In the genomic region with DNA sequence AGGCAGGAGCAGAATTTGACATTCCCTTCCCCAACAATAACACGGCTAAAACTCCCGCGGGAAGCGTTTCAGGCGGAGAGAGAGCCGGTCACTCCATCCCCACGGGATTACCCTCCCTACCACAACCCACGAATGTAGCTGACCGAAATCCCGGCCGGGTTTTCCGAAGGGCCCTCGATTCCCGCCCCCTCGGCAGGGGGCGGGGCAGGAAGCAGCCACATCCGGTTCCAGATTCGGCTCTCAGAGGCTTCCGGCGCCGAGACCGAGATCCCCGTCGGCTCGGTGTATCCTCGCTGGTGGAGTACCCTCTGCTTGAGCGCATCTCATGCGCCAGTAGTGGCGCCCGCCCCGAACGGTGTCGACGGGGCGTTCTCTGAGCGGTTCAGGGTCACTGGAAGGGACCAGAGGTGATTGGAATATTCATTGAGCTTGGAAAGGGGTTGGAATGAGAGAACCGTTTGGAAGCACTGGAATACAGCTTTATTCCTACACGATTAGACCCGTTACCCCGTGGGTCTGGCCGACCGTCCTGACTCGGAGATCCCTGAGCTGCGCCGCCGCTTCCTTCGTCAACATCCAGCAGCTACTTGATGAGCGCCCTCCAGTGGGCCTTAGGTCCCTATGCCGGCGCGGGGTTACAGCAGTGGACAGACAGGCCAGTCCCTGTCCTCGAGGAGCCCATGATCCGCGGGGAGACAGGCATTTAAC, we compare ENCODE assay signal across 1 cellular context.
TF ChIP-seq lines count a peak whose summit lies in the region.

No MANE protein-coding gene starts in this region.

TF ChIP-seq in HepG2, 621 proteins besides CTCF, POLR2A, EP300 and RAD21 (continued from another document and continues in another):
- TF ChIP-seq, protein P1, sequence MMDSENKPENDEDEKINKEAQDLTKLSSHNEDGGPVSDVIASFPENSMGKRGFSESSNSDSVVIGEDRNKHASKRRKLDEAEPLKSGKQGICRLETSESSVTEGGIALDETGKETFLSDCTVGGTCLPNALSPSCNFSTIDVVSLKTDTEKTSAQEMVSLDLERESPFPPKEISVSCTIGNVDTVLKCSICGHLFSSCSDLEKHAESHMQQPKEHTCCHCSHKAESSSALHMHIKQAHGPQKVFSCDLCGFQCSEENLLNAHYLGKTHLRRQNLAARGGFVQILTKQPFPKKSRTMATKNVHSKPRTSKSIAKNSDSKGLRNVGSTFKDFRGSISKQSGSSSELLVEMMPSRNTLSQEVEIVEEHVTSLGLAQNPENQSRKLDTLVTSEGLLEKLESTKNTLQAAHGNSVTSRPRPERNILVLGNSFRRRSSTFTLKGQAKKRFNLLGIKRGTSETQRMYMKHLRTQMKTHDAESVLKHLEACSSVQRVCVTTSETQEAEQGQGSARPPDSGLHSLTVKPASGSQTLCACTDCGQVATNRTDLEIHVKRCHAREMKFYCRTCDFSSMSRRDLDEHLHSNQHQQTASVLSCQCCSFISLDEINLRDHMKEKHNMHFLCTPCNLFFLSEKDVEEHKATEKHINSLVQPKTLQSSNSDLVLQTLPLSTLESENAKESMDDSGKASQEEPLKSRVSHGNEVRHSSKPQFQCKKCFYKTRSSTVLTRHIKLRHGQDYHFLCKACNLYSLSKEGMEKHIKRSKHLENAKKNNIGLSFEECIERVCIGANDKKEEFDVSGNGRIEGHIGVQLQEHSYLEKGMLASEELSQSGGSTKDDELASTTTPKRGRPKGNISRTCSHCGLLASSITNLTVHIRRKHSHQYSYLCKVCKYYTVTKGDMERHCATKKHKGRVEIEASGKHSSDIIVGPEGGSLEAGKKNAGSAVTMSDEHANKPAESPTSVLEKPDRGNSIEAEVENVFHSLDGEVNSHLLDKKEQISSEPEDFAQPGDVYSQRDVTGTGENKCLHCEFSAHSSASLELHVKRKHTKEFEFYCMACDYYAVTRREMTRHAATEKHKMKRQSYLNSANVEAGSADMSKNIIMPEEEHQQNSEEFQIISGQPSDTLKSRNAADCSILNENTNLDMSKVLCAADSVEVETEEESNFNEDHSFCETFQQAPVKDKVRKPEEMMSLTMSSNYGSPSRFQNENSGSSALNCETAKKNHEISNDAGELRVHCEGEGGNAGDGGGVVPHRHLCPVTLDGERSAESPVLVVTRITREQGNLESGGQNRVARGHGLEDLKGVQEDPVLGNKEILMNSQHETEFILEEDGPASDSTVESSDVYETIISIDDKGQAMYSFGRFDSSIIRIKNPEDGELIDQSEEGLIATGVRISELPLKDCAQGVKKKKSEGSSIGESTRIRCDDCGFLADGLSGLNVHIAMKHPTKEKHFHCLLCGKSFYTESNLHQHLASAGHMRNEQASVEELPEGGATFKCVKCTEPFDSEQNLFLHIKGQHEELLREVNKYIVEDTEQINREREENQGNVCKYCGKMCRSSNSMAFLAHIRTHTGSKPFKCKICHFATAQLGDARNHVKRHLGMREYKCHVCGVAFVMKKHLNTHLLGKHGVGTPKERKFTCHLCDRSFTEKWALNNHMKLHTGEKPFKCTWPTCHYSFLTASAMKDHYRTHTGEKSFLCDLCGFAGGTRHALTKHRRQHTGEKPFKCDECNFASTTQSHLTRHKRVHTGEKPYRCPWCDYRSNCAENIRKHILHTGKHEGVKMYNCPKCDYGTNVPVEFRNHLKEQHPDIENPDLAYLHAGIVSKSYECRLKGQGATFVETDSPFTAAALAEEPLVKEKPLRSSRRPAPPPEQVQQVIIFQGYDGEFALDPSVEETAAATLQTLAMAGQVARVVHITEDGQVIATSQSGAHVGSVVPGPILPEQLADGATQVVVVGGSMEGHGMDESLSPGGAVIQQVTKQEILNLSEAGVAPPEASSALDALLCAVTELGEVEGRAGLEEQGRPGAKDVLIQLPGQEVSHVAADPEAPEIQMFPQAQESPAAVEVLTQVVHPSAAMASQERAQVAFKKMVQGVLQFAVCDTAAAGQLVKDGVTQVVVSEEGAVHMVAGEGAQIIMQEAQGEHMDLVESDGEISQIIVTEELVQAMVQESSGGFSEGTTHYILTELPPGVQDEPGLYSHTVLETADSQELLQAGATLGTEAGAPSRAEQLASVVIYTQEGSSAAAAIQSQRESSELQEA (CRISPR knock-in tag; IDR thresholded peaks at IDR 0.05; ENCODE audit: not compliant biosample characterization), result peak; percentile 63
- TF ChIP-seq ZNF30 (CRISPR knock-in tag; IDR thresholded peaks at IDR 0.05), result no peak
- peak; percentile 97 for TF ChIP-seq SNAPC4 (CRISPR knock-in tag; IDR thresholded peaks at IDR 0.05)
- TF ChIP-seq, protein P2, sequence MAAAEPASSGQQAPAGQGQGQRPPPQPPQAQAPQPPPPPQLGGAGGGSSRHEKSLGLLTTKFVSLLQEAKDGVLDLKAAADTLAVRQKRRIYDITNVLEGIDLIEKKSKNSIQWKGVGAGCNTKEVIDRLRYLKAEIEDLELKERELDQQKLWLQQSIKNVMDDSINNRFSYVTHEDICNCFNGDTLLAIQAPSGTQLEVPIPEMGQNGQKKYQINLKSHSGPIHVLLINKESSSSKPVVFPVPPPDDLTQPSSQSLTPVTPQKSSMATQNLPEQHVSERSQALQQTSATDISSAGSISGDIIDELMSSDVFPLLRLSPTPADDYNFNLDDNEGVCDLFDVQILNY (CRISPR knock-in tag; conservative IDR thresholded peaks at IDR 0.05), result peak; percentile 60
- peak; percentile 79 for TF ChIP-seq PTBP1 (IDR thresholded peaks at IDR 0.05; ENCODE audit: low read depth, low read length, poor library complexity, severe bottlenecking)
- peak; percentile 41; the same call in 1 of the 2 replicates for TF ChIP-seq DMTF1 (CRISPR knock-in tag; IDR thresholded peaks at IDR 0.05)
- TF ChIP-seq, protein P3, sequence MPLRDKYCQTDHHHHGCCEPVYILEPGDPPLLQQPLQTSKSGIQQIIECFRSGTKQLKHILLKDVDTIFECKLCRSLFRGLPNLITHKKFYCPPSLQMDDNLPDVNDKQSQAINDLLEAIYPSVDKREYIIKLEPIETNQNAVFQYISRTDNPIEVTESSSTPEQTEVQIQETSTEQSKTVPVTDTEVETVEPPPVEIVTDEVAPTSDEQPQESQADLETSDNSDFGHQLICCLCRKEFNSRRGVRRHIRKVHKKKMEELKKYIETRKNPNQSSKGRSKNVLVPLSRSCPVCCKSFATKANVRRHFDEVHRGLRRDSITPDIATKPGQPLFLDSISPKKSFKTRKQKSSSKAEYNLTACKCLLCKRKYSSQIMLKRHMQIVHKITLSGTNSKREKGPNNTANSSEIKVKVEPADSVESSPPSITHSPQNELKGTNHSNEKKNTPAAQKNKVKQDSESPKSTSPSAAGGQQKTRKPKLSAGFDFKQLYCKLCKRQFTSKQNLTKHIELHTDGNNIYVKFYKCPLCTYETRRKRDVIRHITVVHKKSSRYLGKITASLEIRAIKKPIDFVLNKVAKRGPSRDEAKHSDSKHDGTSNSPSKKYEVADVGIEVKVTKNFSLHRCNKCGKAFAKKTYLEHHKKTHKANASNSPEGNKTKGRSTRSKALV (CRISPR knock-in tag; IDR thresholded peaks at IDR 0.05), result peak; percentile 68; the same call in 1 of the 2 replicates
- TF ChIP-seq SUZ12 (IDR thresholded peaks at IDR 0.05; ENCODE audit: low read depth, low read length), result no peak
- peak; percentile 100 for TF ChIP-seq KDM2A (CRISPR knock-in tag; IDR thresholded peaks at IDR 0.05; ENCODE audit: borderline replicate concordance, low read depth)
- no peak for TF ChIP-seq ZFAT (CRISPR knock-in tag; conservative IDR thresholded peaks at IDR 0.05)
- 0 out of 2 replicates have a peak, but pooled peaks have one; percentile 10 for TF ChIP-seq ZNF180 (CRISPR knock-in tag; IDR thresholded peaks at IDR 0.05; ENCODE audit: borderline replicate concordance, low read depth)
- no peak; the same call in 1 of the 2 replicates for TF ChIP-seq ZBED4 (CRISPR knock-in tag; IDR thresholded peaks at IDR 0.05; ENCODE audit: borderline replicate concordance)
- TF ChIP-seq, protein P4, sequence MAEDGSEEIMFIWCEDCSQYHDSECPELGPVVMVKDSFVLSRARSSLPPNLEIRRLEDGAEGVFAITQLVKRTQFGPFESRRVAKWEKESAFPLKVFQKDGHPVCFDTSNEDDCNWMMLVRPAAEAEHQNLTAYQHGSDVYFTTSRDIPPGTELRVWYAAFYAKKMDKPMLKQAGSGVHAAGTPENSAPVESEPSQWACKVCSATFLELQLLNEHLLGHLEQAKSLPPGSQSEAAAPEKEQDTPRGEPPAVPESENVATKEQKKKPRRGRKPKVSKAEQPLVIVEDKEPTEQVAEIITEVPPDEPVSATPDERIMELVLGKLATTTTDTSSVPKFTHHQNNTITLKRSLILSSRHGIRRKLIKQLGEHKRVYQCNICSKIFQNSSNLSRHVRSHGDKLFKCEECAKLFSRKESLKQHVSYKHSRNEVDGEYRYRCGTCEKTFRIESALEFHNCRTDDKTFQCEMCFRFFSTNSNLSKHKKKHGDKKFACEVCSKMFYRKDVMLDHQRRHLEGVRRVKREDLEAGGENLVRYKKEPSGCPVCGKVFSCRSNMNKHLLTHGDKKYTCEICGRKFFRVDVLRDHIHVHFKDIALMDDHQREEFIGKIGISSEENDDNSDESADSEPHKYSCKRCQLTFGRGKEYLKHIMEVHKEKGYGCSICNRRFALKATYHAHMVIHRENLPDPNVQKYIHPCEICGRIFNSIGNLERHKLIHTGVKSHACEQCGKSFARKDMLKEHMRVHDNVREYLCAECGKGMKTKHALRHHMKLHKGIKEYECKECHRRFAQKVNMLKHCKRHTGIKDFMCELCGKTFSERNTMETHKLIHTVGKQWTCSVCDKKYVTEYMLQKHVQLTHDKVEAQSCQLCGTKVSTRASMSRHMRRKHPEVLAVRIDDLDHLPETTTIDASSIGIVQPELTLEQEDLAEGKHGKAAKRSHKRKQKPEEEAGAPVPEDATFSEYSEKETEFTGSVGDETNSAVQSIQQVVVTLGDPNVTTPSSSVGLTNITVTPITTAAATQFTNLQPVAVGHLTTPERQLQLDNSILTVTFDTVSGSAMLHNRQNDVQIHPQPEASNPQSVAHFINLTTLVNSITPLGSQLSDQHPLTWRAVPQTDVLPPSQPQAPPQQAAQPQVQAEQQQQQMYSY (CRISPR knock-in tag; IDR thresholded peaks at IDR 0.05), result peak; percentile 99
- peak; percentile 63 for TF ChIP-seq TBX2 (CRISPR knock-in tag; IDR thresholded peaks at IDR 0.05; ENCODE audit: borderline replicate concordance)
- peak; percentile 70 for TF ChIP-seq PHF20 (CRISPR knock-in tag; IDR thresholded peaks at IDR 0.05)
- no peak for TF ChIP-seq MAF1 (CRISPR knock-in tag; IDR thresholded peaks at IDR 0.05; ENCODE audit: borderline replicate concordance)
